In the genomic region with DNA sequence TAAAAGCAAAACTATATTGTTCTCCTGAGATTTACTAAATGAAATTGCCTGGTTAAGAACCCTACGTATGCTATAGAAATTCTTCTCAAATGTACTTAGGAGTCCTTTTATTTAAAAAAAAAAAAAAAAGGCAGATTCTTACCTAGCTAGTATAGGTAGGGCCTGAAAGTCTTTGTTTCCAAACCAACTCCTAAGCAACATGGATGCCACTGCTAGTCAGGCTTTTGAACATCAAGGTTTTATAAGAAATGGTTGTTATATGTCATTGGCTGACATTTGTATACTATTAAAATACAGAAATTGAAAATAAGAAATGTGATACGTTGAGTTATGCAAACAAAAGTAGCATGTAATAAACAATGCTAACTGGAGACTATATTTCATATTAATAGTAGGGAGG, we compare ENCODE assay signal across 2 cellular contexts.
TF ChIP-seq lines count a peak whose summit lies in the region.

No MANE protein-coding gene starts in this region.

TF ChIP-seq in SK-N-SH, 30 proteins besides CTCF, POLR2A, EP300 and RAD21 (continued from another document):
- TF ChIP-seq, protein P1, sequence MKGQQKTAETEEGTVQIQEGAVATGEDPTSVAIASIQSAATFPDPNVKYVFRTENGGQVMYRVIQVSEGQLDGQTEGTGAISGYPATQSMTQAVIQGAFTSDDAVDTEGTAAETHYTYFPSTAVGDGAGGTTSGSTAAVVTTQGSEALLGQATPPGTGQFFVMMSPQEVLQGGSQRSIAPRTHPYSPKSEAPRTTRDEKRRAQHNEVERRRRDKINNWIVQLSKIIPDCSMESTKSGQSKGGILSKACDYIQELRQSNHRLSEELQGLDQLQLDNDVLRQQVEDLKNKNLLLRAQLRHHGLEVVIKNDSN (IDR thresholded peaks at IDR 0.05; ENCODE audit: borderline replicate concordance, low read depth) = no peak
- TF ChIP-seq RFX5 (IDR thresholded peaks at IDR 0.05; ENCODE audit: low read length) = no peak
- TF ChIP-seq NFIC (IDR thresholded peaks at IDR 0.05; ENCODE audit: borderline replicate concordance) = no peak
- TF ChIP-seq, protein P2, sequence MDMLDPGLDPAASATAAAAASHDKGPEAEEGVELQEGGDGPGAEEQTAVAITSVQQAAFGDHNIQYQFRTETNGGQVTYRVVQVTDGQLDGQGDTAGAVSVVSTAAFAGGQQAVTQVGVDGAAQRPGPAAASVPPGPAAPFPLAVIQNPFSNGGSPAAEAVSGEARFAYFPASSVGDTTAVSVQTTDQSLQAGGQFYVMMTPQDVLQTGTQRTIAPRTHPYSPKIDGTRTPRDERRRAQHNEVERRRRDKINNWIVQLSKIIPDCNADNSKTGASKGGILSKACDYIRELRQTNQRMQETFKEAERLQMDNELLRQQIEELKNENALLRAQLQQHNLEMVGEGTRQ (IDR thresholded peaks at IDR 0.05; ENCODE audit: borderline replicate concordance, low read depth, low read length) = no peak
- TF ChIP-seq GABPA (IDR thresholded peaks at IDR 0.05; ENCODE audit: low read depth) = no peak

TF ChIP-seq in SK-N-SH treated with all-trans-retinoic acid at 6 μM for 48 hours, 23 proteins besides CTCF, POLR2A, EP300 and RAD21 (continued from another document):
- TF ChIP-seq ARNTL (CRISPR knock-in tag; IDR thresholded peaks at IDR 0.05; ENCODE audit: borderline replicate concordance, low read depth) (no peak), ISL1 (CRISPR knock-in tag; IDR thresholded peaks at IDR 0.05) (no peak)
- TF ChIP-seq, protein P3, sequence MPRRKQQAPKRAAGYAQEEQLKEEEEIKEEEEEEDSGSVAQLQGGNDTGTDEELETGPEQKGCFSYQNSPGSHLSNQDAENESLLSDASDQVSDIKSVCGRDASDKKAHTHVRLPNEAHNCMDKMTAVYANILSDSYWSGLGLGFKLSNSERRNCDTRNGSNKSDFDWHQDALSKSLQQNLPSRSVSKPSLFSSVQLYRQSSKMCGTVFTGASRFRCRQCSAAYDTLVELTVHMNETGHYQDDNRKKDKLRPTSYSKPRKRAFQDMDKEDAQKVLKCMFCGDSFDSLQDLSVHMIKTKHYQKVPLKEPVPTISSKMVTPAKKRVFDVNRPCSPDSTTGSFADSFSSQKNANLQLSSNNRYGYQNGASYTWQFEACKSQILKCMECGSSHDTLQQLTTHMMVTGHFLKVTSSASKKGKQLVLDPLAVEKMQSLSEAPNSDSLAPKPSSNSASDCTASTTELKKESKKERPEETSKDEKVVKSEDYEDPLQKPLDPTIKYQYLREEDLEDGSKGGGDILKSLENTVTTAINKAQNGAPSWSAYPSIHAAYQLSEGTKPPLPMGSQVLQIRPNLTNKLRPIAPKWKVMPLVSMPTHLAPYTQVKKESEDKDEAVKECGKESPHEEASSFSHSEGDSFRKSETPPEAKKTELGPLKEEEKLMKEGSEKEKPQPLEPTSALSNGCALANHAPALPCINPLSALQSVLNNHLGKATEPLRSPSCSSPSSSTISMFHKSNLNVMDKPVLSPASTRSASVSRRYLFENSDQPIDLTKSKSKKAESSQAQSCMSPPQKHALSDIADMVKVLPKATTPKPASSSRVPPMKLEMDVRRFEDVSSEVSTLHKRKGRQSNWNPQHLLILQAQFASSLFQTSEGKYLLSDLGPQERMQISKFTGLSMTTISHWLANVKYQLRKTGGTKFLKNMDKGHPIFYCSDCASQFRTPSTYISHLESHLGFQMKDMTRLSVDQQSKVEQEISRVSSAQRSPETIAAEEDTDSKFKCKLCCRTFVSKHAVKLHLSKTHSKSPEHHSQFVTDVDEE (CRISPR knock-in tag; IDR thresholded peaks at IDR 0.05) = no peak
- TF ChIP-seq, protein P4, sequence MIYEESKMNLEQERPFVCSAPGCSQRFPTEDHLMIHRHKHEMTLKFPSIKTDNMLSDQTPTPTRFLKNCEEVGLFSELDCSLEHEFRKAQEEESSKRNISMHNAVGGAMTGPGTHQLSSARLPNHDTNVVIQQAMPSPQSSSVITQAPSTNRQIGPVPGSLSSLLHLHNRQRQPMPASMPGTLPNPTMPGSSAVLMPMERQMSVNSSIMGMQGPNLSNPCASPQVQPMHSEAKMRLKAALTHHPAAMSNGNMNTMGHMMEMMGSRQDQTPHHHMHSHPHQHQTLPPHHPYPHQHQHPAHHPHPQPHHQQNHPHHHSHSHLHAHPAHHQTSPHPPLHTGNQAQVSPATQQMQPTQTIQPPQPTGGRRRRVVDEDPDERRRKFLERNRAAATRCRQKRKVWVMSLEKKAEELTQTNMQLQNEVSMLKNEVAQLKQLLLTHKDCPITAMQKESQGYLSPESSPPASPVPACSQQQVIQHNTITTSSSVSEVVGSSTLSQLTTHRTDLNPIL (CRISPR knock-in tag; IDR thresholded peaks at IDR 0.05; ENCODE audit: low read depth) = no peak
